ENCODE assay signal across 8 cellular contexts in the genomic region with DNA sequence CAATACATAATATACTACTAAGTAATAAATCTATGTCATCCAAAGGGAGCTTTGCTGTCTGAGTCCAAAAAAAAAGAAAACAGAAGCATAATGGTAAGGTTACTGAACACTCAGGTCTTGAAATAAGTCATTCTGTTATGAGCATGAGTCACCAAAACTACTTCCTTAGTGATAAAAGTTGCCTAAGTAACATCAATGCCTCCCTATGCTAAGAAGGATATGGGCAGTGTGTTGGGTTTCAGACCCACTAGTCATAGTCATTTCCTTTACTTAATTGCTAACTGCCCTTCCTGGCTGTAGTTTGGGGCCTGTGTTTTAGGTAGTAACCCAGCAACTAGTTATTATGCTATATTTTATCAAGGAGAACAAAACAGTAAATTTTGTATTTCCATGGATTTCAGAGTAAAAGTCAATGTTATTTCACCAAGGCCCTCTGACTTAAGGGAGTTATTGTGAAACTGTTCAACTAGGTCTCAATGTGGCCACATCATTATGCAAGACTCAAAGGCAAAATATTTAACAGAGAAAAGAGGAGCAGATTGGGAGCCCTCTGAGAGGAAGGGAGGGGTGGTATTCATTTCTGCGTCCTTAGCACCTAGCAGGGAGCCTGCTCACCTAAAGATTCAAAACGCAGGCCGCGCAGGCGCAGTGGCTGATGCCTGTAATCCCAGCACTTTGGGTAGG. TPM values are rescaled to one million over a fixed set of nuclear protein-coding genes. Genes with fewer than 3 reads are reported as not detected.
DNase-seq lines count a peak whose midpoint lies in the region; ATAC-seq, FAIRE-seq and TF ChIP-seq lines count a peak whose summit lies in the region.

No MANE protein-coding gene starts in this region.

- no peak overlapping the region for H3K4me2 ChIP-seq in H9 (ENCODE audit: insufficient read depth, insufficient read length, low read length)

- no peaks in the 10 kb centered on the region for H3K79me2 ChIP-seq in H9 (ENCODE audit: insufficient read depth, low read length)

- no peak overlapping the region for H3K23ac ChIP-seq in H9 (ENCODE audit: insufficient read length, low read depth, low read length)

- H2BK12ac ChIP-seq in H9 (ENCODE audit: insufficient read length, low read depth, low read length) = no peak overlapping the region

- FAIRE-seq in kidney (lab: Jason Lieb, UNC) = peak; percentile 53

- H3K9me3 Mint-ChIP-seq in H9 = no peaks in the 10 kb centered on the region

- H3K23me2 ChIP-seq in H9 (ENCODE audit: insufficient read length, low read depth, low read length, poor library complexity, severe bottlenecking) = no peaks in the 10 kb centered on the region

- H3K4me3 ChIP-seq in kidney (ENCODE audit: low read length in 2 of 2) (no peak overlapping the region), tibial nerve (no peak overlapping the region)

- no peak for TF ChIP-seq CTCF in H9 (conservative IDR thresholded peaks at IDR 0.05)
- no peak for TF ChIP-seq CTCF in kidney (IDR thresholded peaks at IDR 0.05; ENCODE audit: borderline replicate concordance, extremely low read depth, insufficient read depth)
- no peak for TF ChIP-seq CTCF in tibial nerve (IDR thresholded peaks at IDR 0.05)

- H3K4me1 ChIP-seq in H9 (ENCODE audit: insufficient read depth, low read length) (peaks cover 7% of the 10 kb centered on the region; the same call in 1 of the 2 replicates), kidney (ENCODE audit: control insufficient read depth in 1 of 2, insufficient read depth in 1 of 2, low read depth in 1 of 2, low read length in 2 of 2) (no peaks in the 10 kb centered on the region), tibial nerve (peaks cover 0 to 66% (median 30%) of the 10 kb centered on the region in 4 donors)

- H3K36me3 Mint-ChIP-seq in H9 (ENCODE audit: insufficient read depth in 1 of 3, low read depth in 3 of 3) = no peaks in the 10 kb centered on the region; a peak in 1 of 7 replicates

- H3K36me3 ChIP-seq in kidney (ENCODE audit: control insufficient read depth in 1 of 2, insufficient read depth in 2 of 2, low read length in 2 of 2) = no peaks in the 10 kb centered on the region
- no peaks in the 10 kb centered on the region for H3K36me3 ChIP-seq in tibial nerve

- TF ChIP-seq POLR2A in GM18505 (IDR thresholded peaks at IDR 0.05; ENCODE audit: borderline replicate concordance, extremely low read depth, insufficient read depth, insufficient read length) = no peak
- no peak for TF ChIP-seq POLR2A in tibial nerve (IDR thresholded peaks at IDR 0.05)

- no peak overlapping the region for H2BK120ac ChIP-seq in H9 (ENCODE audit: low read depth, low read length, poor library complexity, severe bottlenecking)

- H3K9ac ChIP-seq in H9 (ENCODE audit: extremely low read depth, insufficient read length, low read length) (no peak overlapping the region), kidney (ENCODE audit: low read length in 2 of 2) (no peak overlapping the region)

- H4K20me1 ChIP-seq in H9 (ENCODE audit: control insufficient read depth, insufficient read depth, insufficient read length) = no peaks in the 10 kb centered on the region

- no peak overlapping the region for H2BK5ac ChIP-seq in H9 (ENCODE audit: insufficient read length, low read length)

- H2BK20ac ChIP-seq in H9 (ENCODE audit: low read depth, low read length, poor library complexity, severe bottlenecking) = no peak overlapping the region

- H3K27ac ChIP-seq in H9 (ENCODE audit: insufficient read length, low read depth, low read length) (peak overlapping the region; percentile 60), kidney (ENCODE audit: low read depth in 2 of 2, low read length in 2 of 2) (peak overlapping the region; percentile 18 to 33), tibial nerve (peak overlapping the region; percentile 37 to 96 (median 77))

- no peak overlapping the region for H4K91ac ChIP-seq in H9 (ENCODE audit: insufficient read length, low read depth, low read length)

- no peak overlapping the region for H2AFZ ChIP-seq in H9 (ENCODE audit: low read length)

- no peak overlapping the region for H2BK15ac ChIP-seq in H9 (ENCODE audit: low read depth, low read length)

- H3K27me3 ChIP-seq in H9 (ENCODE audit: insufficient read depth, low read length) = no peaks in the 10 kb centered on the region
- H3K27me3 ChIP-seq in tibial nerve = no peaks in the 10 kb centered on the region

- H3K4me1 Mint-ChIP-seq in H9 = peaks cover 50 to 57% of the 10 kb centered on the region in 2 experiments

- H3K27me3 Mint-ChIP-seq in H9 (ENCODE audit: low read depth) = no peaks in the 10 kb centered on the region

- no peak overlapping the region for H3K14ac ChIP-seq in H9 (ENCODE audit: insufficient read depth, low read length)

- no peak overlapping the region for H4K8ac ChIP-seq in H9 (replicated peaks; ENCODE audit: insufficient read length, low read depth, low read length)

- H3K4me3 Mint-ChIP-seq in H9 = no peak overlapping the region

- DNase-seq in H9 = peak; percentile 52
- DNase-seq in M059J (ENCODE audit: low read depth) = peak; percentile 96
- DNase-seq in amniotic stem cell (lab: John Stamatoyannopoulos, UW) = peak; percentile 93
- no peak for DNase-seq in kidney
- DNase-seq in tibial nerve (ENCODE audit: low spot score in 2 of 2) = no peak
- DNase-seq in posterior cingulate gyrus = no peak
- no peak for DNase-seq in epidermal melanocyte (ENCODE audit: insufficient read length, low spot score)

- H2AK5ac ChIP-seq in H9 (ENCODE audit: insufficient read length, low read length) = no peak overlapping the region

- H3T11ph ChIP-seq in H9 (ENCODE audit: low read length) = no peak overlapping the region

- no peaks in the 10 kb centered on the region for H3K79me1 ChIP-seq in H9 (ENCODE audit: insufficient read depth, low read depth, low read length, poor library complexity, severe bottlenecking)

- no peak overlapping the region for H3K56ac ChIP-seq in H9 (ENCODE audit: insufficient read length, low read depth, low read length)

- peak overlapping the region in 1 of 3 experiments; percentile 62; a peak in 2 of 7 replicates for H3K27ac Mint-ChIP-seq in H9

- WGBS in H9 (ENCODE audit: extremely low coverage, insufficient read length, low lambda C conversion rate) = no CpG with 5 or more reads among the region's 5 CpGs
- WGBS in tibial nerve, 2 donors = 80 to 86% methylated on average over 5 of the region's 5 CpGs

- H4K5ac ChIP-seq in H9 (ENCODE audit: insufficient read length, low read depth, low read length) = no peak overlapping the region

- H3K18ac ChIP-seq in H9 (ENCODE audit: insufficient read length, low read depth, low read length) = no peak overlapping the region

- H3K9me3 ChIP-seq in H9 (ENCODE audit: control insufficient read depth, low read depth, low read length) (no peaks in the 10 kb centered on the region), kidney (ENCODE audit: control insufficient read depth in 1 of 2, low read length in 2 of 2) (no peaks in the 10 kb centered on the region), tibial nerve (no peaks in the 10 kb centered on the region)

- intact Hi-C loops in kidney (cut with DNase I) (no loop called here), posterior cingulate gyrus (cut with DNase I) (no loop called here)

- H3K4ac ChIP-seq in H9 (ENCODE audit: low read depth, low read length) = no peak overlapping the region

- TF ChIP-seq EP300 in tibial nerve (IDR thresholded peaks at IDR 0.05) = peak in 1 of 2 donors; percentile 82

- ATAC-seq in GM18505 (IDR thresholded peaks at IDR 0.05; ENCODE audit: unreplicated experiment) = peak; percentile 100

RNA-seq across cellular contexts. Expression of a gene that starts 11.7 kb away (rescaled TPM):
- total RNA-seq in H9 (2021) (232 and 240 TPM in 2 replicates), kidney (1,044 TPM), tibial nerve (1,000 to 10,000 TPM; 6,350 to 8,587 (median 8,002) TPM)
- 2,499 and 3,150 TPM in 2 replicates for total RNA-seq in M059J (2014; rRNA removed; shearing (Covaris generic))
- polyA plus RNA-seq in kidney (ENCODE audit: insufficient read depth, low read depth, low replicate concordance) = 403 TPM

RNA-seq across cellular contexts. Expression of a gene that starts 14.9 kb away (rescaled TPM):
- total RNA-seq in H9 (2021) (18.8 and 20.2 TPM in 2 replicates), kidney (11.0 TPM), tibial nerve (10 to 100 TPM; 12.9 to 17.5 (median 16.0) TPM)
- 2.6 and 3.3 TPM in 2 replicates for total RNA-seq in M059J (2014; rRNA removed; shearing (Covaris generic))
- polyA plus RNA-seq in kidney (ENCODE audit: insufficient read depth, low read depth, low replicate concordance) = 2.0 TPM

Comparison
In these comparisons a context has a peak if more than half of its experiments do, and no peak if none do; other contexts are left out.
1. DNase-seq: peak in H9 (single experiment), M059J (single experiment) and amniotic stem cell (single experiment); none in kidney (single experiment), tibial nerve (0 of 2), posterior cingulate gyrus (0 of 10) and epidermal melanocyte (single experiment).
2. H3K27ac ChIP-seq: peak in every context shown above with its lines; median percentile 77 in tibial nerve; 60 in H9; 26 in kidney.